In genomic region chr20:37071481-37071911, GRCh38 we compare ENCODE assay signal across 8 cellular contexts. TPM values are rescaled to one million over a fixed set of nuclear protein-coding genes. Genes with fewer than 3 reads are reported as not detected.
DNase-seq lines count a peak whose midpoint lies in the region; ATAC-seq, FAIRE-seq and TF ChIP-seq lines count a peak whose summit lies in the region.

No MANE protein-coding gene starts in this region.

- peaks cover 23 to 57% (median 55%) of the 10 kb centered on the region in 3 experiments for H3K36me3 Mint-ChIP-seq in H9 (ENCODE audit: insufficient read depth in 1 of 3, low read depth in 3 of 3)
- peaks cover 37% of the 10 kb centered on the region for H3K36me3 Mint-ChIP-seq in activated CD4-positive, alpha-beta T cell treated with anti-CD3 and anti-CD28 coated beads for 36 hours (ENCODE audit: low read depth)

- H2BK12ac ChIP-seq in H9 (ENCODE audit: insufficient read length, low read depth, low read length): no peak overlapping the region

- H3K4me2 ChIP-seq in H9 (ENCODE audit: insufficient read depth, insufficient read length, low read length): no peak overlapping the region

- WGBS in H9 (ENCODE audit: extremely low coverage, insufficient read length, low lambda C conversion rate): no CpG with 5 or more reads among the region's 4 CpGs

- H3K23ac ChIP-seq in H9 (ENCODE audit: insufficient read length, low read depth, low read length): no peak overlapping the region

- H3K79me1 ChIP-seq in H9 (ENCODE audit: insufficient read depth, low read depth, low read length, poor library complexity, severe bottlenecking): no peaks in the 10 kb centered on the region

- no peak overlapping the region for H3K9ac ChIP-seq in H9 (ENCODE audit: extremely low read depth, insufficient read length, low read length)

- no peak overlapping the region for H4K91ac ChIP-seq in H9 (ENCODE audit: insufficient read length, low read depth, low read length)

- no peaks in the 10 kb centered on the region for H4K20me1 ChIP-seq in H9 (ENCODE audit: control insufficient read depth, insufficient read depth, insufficient read length)

- no peaks in the 10 kb centered on the region for H3K23me2 ChIP-seq in H9 (ENCODE audit: insufficient read length, low read depth, low read length, poor library complexity, severe bottlenecking)

- H2AFZ ChIP-seq in H9 (ENCODE audit: low read length): no peak overlapping the region

- TF ChIP-seq CTCF in H9 (conservative IDR thresholded peaks at IDR 0.05) (no peak), choroid plexus epithelial cell (conservative IDR thresholded peaks at IDR 0.05; ENCODE audit: low read depth, low read length) (no peak), D721Med (IDR thresholded peaks at IDR 0.05; ENCODE audit: insufficient read depth, missing control alignments) (no peak), GM10266 (IDR thresholded peaks at IDR 0.05; ENCODE audit: control insufficient read depth, insufficient read depth, low read depth, missing control alignments) (no peak)

- H4K8ac ChIP-seq in H9 (replicated peaks; ENCODE audit: insufficient read length, low read depth, low read length): no peak overlapping the region

- CTCF ChIA-PET in activated CD4-positive, alpha-beta T cell treated with anti-CD3 and anti-CD28 coated beads for 36 hours (lab: Charles Lee): interaction anchor here (1.0 to 1.3 kb wide), 2 partner anchors 28 to 124 kb away, joined by 3 read pairs; no protein-coding TSS in a partner anchor

- H3K79me2 ChIP-seq in H9 (ENCODE audit: insufficient read depth, low read length): no peaks in the 10 kb centered on the region

- no peaks in the 10 kb centered on the region for H3K9me3 ChIP-seq in H9 (ENCODE audit: control insufficient read depth, low read depth, low read length)

- no peak overlapping the region for H3K27ac ChIP-seq in H9 (ENCODE audit: insufficient read length, low read depth, low read length)
- peak overlapping the region in 13 of 21 experiments; percentile 15 to 72 (median 41) for H3K27ac ChIP-seq in skin epidermis

- H3K27me3 ChIP-seq in H9 (ENCODE audit: insufficient read depth, low read length): no peaks in the 10 kb centered on the region

- H3K4me3 ChIP-seq in choroid plexus epithelial cell (ENCODE audit: low read depth, low read length): no peak overlapping the region
- H3K4me3 ChIP-seq in skin epidermis: no peak overlapping the region

- no peak overlapping the region for H4K5ac ChIP-seq in H9 (ENCODE audit: insufficient read length, low read depth, low read length)

- no peak overlapping the region for H3K4ac ChIP-seq in H9 (ENCODE audit: low read depth, low read length)

- no peaks in the 10 kb centered on the region for H3K4me1 Mint-ChIP-seq in H9
- peaks cover 32% of the 10 kb centered on the region for H3K4me1 Mint-ChIP-seq in activated CD4-positive, alpha-beta T cell treated with anti-CD3 and anti-CD28 coated beads for 36 hours

- H3K56ac ChIP-seq in H9 (ENCODE audit: insufficient read length, low read depth, low read length): no peak overlapping the region

- peak overlapping the region in 2 of 3 experiments; percentile 79 to 82; a peak in 3 of 7 replicates for H3K27ac Mint-ChIP-seq in H9
- H3K27ac Mint-ChIP-seq in activated CD4-positive, alpha-beta T cell treated with anti-CD3 and anti-CD28 coated beads for 36 hours: peak overlapping the region; percentile 49

- peak; percentile 93 for ATAC-seq in activated CD4-positive, alpha-beta T cell treated with anti-CD3 and anti-CD28 coated beads for 36 hours
- ATAC-seq in GM21825 (IDR thresholded peaks at IDR 0.05; ENCODE audit: unreplicated experiment): no peak

- H2AK5ac ChIP-seq in H9 (ENCODE audit: insufficient read length, low read length): no peak overlapping the region

- POLR2A ChIA-PET in activated CD4-positive, alpha-beta T cell treated with anti-CD3 and anti-CD28 coated beads for 36 hours (lab: Charles Lee): interaction anchor here (1.2 kb wide), 1 partner anchor 12 kb away, joined by 4 read pairs; no protein-coding TSS in a partner anchor

- H3K18ac ChIP-seq in H9 (ENCODE audit: insufficient read length, low read depth, low read length): no peak overlapping the region

- no peak overlapping the region for H2BK5ac ChIP-seq in H9 (ENCODE audit: insufficient read length, low read length)

- no peaks in the 10 kb centered on the region; the same call in 1 of the 2 replicates for H3K27me3 Mint-ChIP-seq in H9 (ENCODE audit: low read depth)
- no peaks in the 10 kb centered on the region for H3K27me3 Mint-ChIP-seq in activated CD4-positive, alpha-beta T cell treated with anti-CD3 and anti-CD28 coated beads for 36 hours

- no peak overlapping the region for H3K14ac ChIP-seq in H9 (ENCODE audit: insufficient read depth, low read length)

- H2BK20ac ChIP-seq in H9 (ENCODE audit: low read depth, low read length, poor library complexity, severe bottlenecking): no peak overlapping the region

- no peak for FAIRE-seq in D721Med (lab: Jason Lieb, UNC)

- H2BK15ac ChIP-seq in H9 (ENCODE audit: low read depth, low read length): no peak overlapping the region

- H3T11ph ChIP-seq in H9 (ENCODE audit: low read length): no peak overlapping the region

- DNase-seq in H9 (no peak), choroid plexus epithelial cell (ENCODE audit: low read depth) (peak; percentile 73), D721Med (ENCODE audit: insufficient read length, low spot score) (no peak), NCI-H526 treated with DMSO at 0.1 percent for 48 hours (lab: John Stamatoyannopoulos, UW) (no peak), GM10266 (ENCODE audit: extremely low spot score) (no peak)
- DNase-seq in activated CD4-positive, alpha-beta T cell treated with anti-CD3 and anti-CD28 coated beads for 36 hours: peak; percentile 52

- no peak overlapping the region for H3K4me3 Mint-ChIP-seq in H9
- peak overlapping the region; percentile 12 for H3K4me3 Mint-ChIP-seq in activated CD4-positive, alpha-beta T cell treated with anti-CD3 and anti-CD28 coated beads for 36 hours

- H2BK120ac ChIP-seq in H9 (ENCODE audit: low read depth, low read length, poor library complexity, severe bottlenecking): no peak overlapping the region

- no peaks in the 10 kb centered on the region for H3K4me1 ChIP-seq in H9 (ENCODE audit: insufficient read depth, low read length)

- H3K9me3 Mint-ChIP-seq in H9: peaks cover 10% of the 10 kb centered on the region in 2 experiments
- H3K9me3 Mint-ChIP-seq in activated CD4-positive, alpha-beta T cell treated with anti-CD3 and anti-CD28 coated beads for 36 hours (ENCODE audit: low read depth): no peaks in the 10 kb centered on the region

- intact Hi-C loops in activated CD4-positive, alpha-beta T cell treated with anti-CD3 and anti-CD28 coated beads for 36 hours (cut with DNase I, micrococcal nuclease): no loop called here

RNA-seq across cellular contexts. Expression of gene RBL1, which starts 24.3 kb away (rescaled TPM):
- 14.1 and 16.3 TPM in 2 replicates for total RNA-seq in H9 (2021)
- total RNA-seq in activated CD4-positive, alpha-beta T cell treated with anti-CD3 and anti-CD28 coated beads for 36 hours: 10 to 100 TPM; 39.5 to 43.2 TPM

Comparison
In these comparisons a context has a peak if more than half of its experiments do, and no peak if none do; other contexts are left out.
1. DNase-seq: peak in activated CD4-positive, alpha-beta T cell treated with anti-CD3 and anti-CD28 coated beads for 36 hours (single experiment) and choroid plexus epithelial cell (single experiment); none in H9 (single experiment), D721Med (single experiment), NCI-H526 treated with DMSO at 0.1 percent for 48 hours (single experiment) and GM10266 (single experiment).